Comparison of ENCODE assay signal across 15 cellular contexts in the genomic region with DNA sequence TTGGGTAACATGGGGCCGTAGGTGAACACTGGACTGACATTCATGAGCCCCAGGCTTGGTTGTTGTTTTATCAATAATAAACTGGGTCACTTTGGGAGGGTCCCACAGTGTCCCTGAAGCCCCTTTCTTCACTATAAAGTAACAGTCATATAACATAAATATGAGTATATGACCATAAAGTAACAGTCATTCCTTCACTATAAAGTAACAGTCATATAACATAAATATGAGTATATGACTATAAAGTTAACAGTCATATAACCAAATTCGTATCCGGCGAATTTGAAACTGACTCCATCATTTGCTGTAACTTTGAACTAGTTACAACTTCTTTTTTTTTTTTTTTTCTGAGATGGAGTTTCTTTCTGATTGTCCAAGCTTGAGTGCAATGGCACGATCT.
DNase-seq lines count a peak whose midpoint lies in the region; ATAC-seq and TF ChIP-seq lines count a peak whose summit lies in the region.
"Had no signal": no experiment of that assay in that cellular context is flagged by ENCODE, and none has a peak within 500 bp of the region (broad histone marks: within the 10 kb centered on the region; RNA-seq: fewer than 3 reads in every experiment).

No MANE protein-coding gene starts in this region.

- CTCF ChIA-PET in activated naive CD4-positive, alpha-beta T cell treated with anti-CD3 and anti-CD28 coated beads for 36 hours (lab: Charles Lee): interaction anchor here (0.6 kb wide), 1 partner anchor 710 kb away, joined by 3 read pairs; no protein-coding TSS in a partner anchor
- CTCF ChIA-PET in SK-N-SH (lab: Yijun Ruan, JAX): interaction anchor here (1.0 to 8.1 kb wide), 2 partner anchors 17 to 18 kb away, joined by 3 to 40 read pairs; no protein-coding TSS in a partner anchor

- H3K4me1 Mint-ChIP-seq in activated naive CD4-positive, alpha-beta T cell treated with anti-CD3 and anti-CD28 coated beads for 36 hours (ENCODE audit: low read depth): no peaks in the 10 kb centered on the region
- no peaks in the 10 kb centered on the region for H3K4me1 Mint-ChIP-seq in activated T-helper 17 cell treated with anti-CD3 and anti-CD28 coated beads, Interleukin-2, amount 50 U/mL, for 72 hours

- no peaks in the 10 kb centered on the region for H3F3A ChIP-seq in SK-N-SH (replicated peaks; ENCODE audit: insufficient read depth)

- intact Hi-C loops in activated naive CD4-positive, alpha-beta T cell treated with anti-CD3 and anti-CD28 coated beads for 36 hours (cut with micrococcal nuclease): no loop called here
- intact Hi-C loops in left colon (cut with DNase I, micrococcal nuclease): no loop called here

- H3K36me3 ChIP-seq in SK-N-SH (replicated peaks in 1 of 2; ENCODE audit: control insufficient read depth in 1 of 2, insufficient read depth in 2 of 2, low read length in 1 of 2): no peaks in the 10 kb centered on the region

- peak; percentile 64 for ATAC-seq in activated T-helper 17 cell treated with anti-CD3 and anti-CD28 coated beads, Interleukin-2, amount 50 U/mL, for 72 hours (replicated peaks)
- ATAC-seq in left colon: peak; percentile 48
- ATAC-seq in GM18519 (IDR thresholded peaks at IDR 0.05; ENCODE audit: low FRiP score, unreplicated experiment): no peak

- H3K27ac Mint-ChIP-seq in activated naive CD4-positive, alpha-beta T cell treated with anti-CD3 and anti-CD28 coated beads for 36 hours: no peak overlapping the region
- H3K27ac Mint-ChIP-seq in activated T-helper 17 cell treated with anti-CD3 and anti-CD28 coated beads, Interleukin-2, amount 50 U/mL, for 72 hours: peak overlapping the region; percentile 12
- H3K27ac Mint-ChIP-seq: CD4-positive, alpha-beta memory T cell had no signal

- H3K9me3 ChIP-seq in SK-N-SH: no peaks in the 10 kb centered on the region

- WGBS in SK-N-SH (ENCODE audit: low lambda C conversion rate): 78% methylated on average over 5 of the region's 5 CpGs

- no peak overlapping the region for H3K4me3 Mint-ChIP-seq in activated naive CD4-positive, alpha-beta T cell treated with anti-CD3 and anti-CD28 coated beads for 36 hours
- H3K4me3 Mint-ChIP-seq in activated T-helper 17 cell treated with anti-CD3 and anti-CD28 coated beads, Interleukin-2, amount 50 U/mL, for 72 hours: no peak overlapping the region
- H3K4me3 Mint-ChIP-seq: CD4-positive, alpha-beta memory T cell had no signal

- H2AFZ ChIP-seq in SK-N-SH (ENCODE audit: low read depth): no peak overlapping the region
- H2AFZ ChIP-seq: GM23248 had no signal

- H3K4me2 ChIP-seq in SK-N-SH: no peak overlapping the region

- DNase-seq in activated naive CD4-positive, alpha-beta T cell treated with anti-CD3 and anti-CD28 coated beads for 36 hours: peak; percentile 12
- no peak for DNase-seq in activated naive CD4-positive, alpha-beta T cell treated with anti-CD3 and anti-CD28 coated beads, Interleukin-2, amount 50 U/mL, for 16 hours
- DNase-seq in left colon: no peak
- DNase-seq in SK-N-SH: no peak
- DNase-seq: C1 segment of cervical spinal cord; Calu3; CD4-positive, alpha-beta memory T cell; COR-L47; DMS53; DND-41; GM23248; H7; HCEC 1CT had no signal

- TF ChIP-seq CTCF in SK-N-SH (IDR thresholded peaks at IDR 0.05): no peak

- no peak overlapping the region for H3K27ac ChIP-seq in SK-N-SH (ENCODE audit: low read depth in 2 of 2, low read length in 1 of 2)
- H3K27ac ChIP-seq: GM23248 had no signal

- no peaks in the 10 kb centered on the region for H3K27me3 Mint-ChIP-seq in activated naive CD4-positive, alpha-beta T cell treated with anti-CD3 and anti-CD28 coated beads for 36 hours (ENCODE audit: low read depth)
- H3K27me3 Mint-ChIP-seq in activated T-helper 17 cell treated with anti-CD3 and anti-CD28 coated beads, Interleukin-2, amount 50 U/mL, for 72 hours: peaks cover 6% of the 10 kb centered on the region

- no peaks in the 10 kb centered on the region for H3K9me3 Mint-ChIP-seq in activated naive CD4-positive, alpha-beta T cell treated with anti-CD3 and anti-CD28 coated beads for 36 hours
- H3K9me3 Mint-ChIP-seq in activated T-helper 17 cell treated with anti-CD3 and anti-CD28 coated beads, Interleukin-2, amount 50 U/mL, for 72 hours: no peaks in the 10 kb centered on the region
- H3K9me3 Mint-ChIP-seq: CD4-positive, alpha-beta memory T cell had no signal

- no peak overlapping the region for H3K9ac ChIP-seq in SK-N-SH
- H3K9ac ChIP-seq: GM23248 had no signal

- H3K9me2 ChIP-seq in SK-N-SH: no peaks in the 10 kb centered on the region

- no peaks in the 10 kb centered on the region for H3K4me1 ChIP-seq in SK-N-SH (ENCODE audit: control insufficient read depth in 1 of 2, insufficient read depth in 2 of 2, low read depth in 1 of 2, low read length in 1 of 2)

- no peak for TF ChIP-seq EP300 in SK-N-SH (IDR thresholded peaks at IDR 0.05; ENCODE audit: borderline replicate concordance in 1 of 2, low read depth in 1 of 2, low read length in 1 of 2)

- POLR2A ChIA-PET in SK-N-SH (lab: Yijun Ruan, JAX): no interaction called here

- H3K27me3 ChIP-seq in SK-N-SH (ENCODE audit: insufficient read depth): no peaks in the 10 kb centered on the region

- H4K20me1 ChIP-seq in SK-N-SH (ENCODE audit: insufficient read depth): no peaks in the 10 kb centered on the region

- H3K79me2 ChIP-seq in SK-N-SH (ENCODE audit: insufficient read depth): no peaks in the 10 kb centered on the region

- no peaks in the 10 kb centered on the region for H3K36me3 Mint-ChIP-seq in activated naive CD4-positive, alpha-beta T cell treated with anti-CD3 and anti-CD28 coated beads for 36 hours (ENCODE audit: low read depth)
- H3K36me3 Mint-ChIP-seq in activated T-helper 17 cell treated with anti-CD3 and anti-CD28 coated beads, Interleukin-2, amount 50 U/mL, for 72 hours (ENCODE audit: low read depth): no peaks in the 10 kb centered on the region
- H3K36me3 Mint-ChIP-seq: CD4-positive, alpha-beta memory T cell had no signal

- H3K4me3 ChIP-seq in SK-N-SH (ENCODE audit: low read depth in 2 of 2, low read length in 1 of 2): no peak overlapping the region
- H3K4me3 ChIP-seq: GM23248 had no signal

- no peak for TF ChIP-seq RAD21 in SK-N-SH (IDR thresholded peaks at IDR 0.05; ENCODE audit: low read length)

TF ChIP-seq in SK-N-SH, 30 proteins besides CTCF, POLR2A, EP300 and RAD21:
- TF ChIP-seq RCOR1 (IDR thresholded peaks at IDR 0.05; ENCODE audit: low read length) (no peak), ELF1 (IDR thresholded peaks at IDR 0.05) (no peak), GABPA (IDR thresholded peaks at IDR 0.05; ENCODE audit: low read depth) (no peak), SMC3 (IDR thresholded peaks at IDR 0.05; ENCODE audit: low read depth, low read length) (no peak), SIN3A (IDR thresholded peaks at IDR 0.05; ENCODE audit: borderline replicate concordance, low read depth, low read length) (no peak), MXI1 (IDR thresholded peaks at IDR 0.05; ENCODE audit: low read depth, low read length) (no peak), MEF2A (IDR thresholded peaks at IDR 0.05; ENCODE audit: borderline replicate concordance, low read depth) (no peak), CHD2 (IDR thresholded peaks at IDR 0.05; ENCODE audit: low read length, partially characterized antibody) (no peak), MAX (IDR thresholded peaks at IDR 0.05; ENCODE audit: low read depth) (no peak), EZH2phosphoT487 (IDR thresholded peaks at IDR 0.05; ENCODE audit: borderline replicate concordance, low read depth) (no peak), NFIC (IDR thresholded peaks at IDR 0.05; ENCODE audit: borderline replicate concordance) (no peak), NRF1 (IDR thresholded peaks at IDR 0.05; ENCODE audit: low read depth, low read length) (no peak), JUND (IDR thresholded peaks at IDR 0.05) (no peak), TCF12 (IDR thresholded peaks at IDR 0.05) (no peak)
- TF ChIP-seq, protein P1, sequence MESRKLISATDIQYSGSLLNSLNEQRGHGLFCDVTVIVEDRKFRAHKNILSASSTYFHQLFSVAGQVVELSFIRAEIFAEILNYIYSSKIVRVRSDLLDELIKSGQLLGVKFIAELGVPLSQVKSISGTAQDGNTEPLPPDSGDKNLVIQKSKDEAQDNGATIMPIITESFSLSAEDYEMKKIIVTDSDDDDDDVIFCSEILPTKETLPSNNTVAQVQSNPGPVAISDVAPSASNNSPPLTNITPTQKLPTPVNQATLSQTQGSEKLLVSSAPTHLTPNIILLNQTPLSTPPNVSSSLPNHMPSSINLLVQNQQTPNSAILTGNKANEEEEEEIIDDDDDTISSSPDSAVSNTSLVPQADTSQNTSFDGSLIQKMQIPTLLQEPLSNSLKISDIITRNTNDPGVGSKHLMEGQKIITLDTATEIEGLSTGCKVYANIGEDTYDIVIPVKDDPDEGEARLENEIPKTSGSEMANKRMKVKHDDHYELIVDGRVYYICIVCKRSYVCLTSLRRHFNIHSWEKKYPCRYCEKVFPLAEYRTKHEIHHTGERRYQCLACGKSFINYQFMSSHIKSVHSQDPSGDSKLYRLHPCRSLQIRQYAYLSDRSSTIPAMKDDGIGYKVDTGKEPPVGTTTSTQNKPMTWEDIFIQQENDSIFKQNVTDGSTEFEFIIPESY (IDR thresholded peaks at IDR 0.05; ENCODE audit: borderline replicate concordance, low read depth): no peak
- TF ChIP-seq, protein P2, sequence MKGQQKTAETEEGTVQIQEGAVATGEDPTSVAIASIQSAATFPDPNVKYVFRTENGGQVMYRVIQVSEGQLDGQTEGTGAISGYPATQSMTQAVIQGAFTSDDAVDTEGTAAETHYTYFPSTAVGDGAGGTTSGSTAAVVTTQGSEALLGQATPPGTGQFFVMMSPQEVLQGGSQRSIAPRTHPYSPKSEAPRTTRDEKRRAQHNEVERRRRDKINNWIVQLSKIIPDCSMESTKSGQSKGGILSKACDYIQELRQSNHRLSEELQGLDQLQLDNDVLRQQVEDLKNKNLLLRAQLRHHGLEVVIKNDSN (IDR thresholded peaks at IDR 0.05; ENCODE audit: borderline replicate concordance, low read depth): no peak
- TF ChIP-seq, protein P3, sequence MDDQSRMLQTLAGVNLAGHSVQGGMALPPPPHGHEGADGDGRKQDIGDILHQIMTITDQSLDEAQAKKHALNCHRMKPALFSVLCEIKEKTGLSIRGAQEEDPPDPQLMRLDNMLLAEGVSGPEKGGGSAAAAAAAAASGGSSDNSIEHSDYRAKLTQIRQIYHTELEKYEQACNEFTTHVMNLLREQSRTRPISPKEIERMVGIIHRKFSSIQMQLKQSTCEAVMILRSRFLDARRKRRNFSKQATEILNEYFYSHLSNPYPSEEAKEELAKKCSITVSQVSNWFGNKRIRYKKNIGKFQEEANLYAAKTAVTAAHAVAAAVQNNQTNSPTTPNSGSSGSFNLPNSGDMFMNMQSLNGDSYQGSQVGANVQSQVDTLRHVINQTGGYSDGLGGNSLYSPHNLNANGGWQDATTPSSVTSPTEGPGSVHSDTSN (IDR thresholded peaks at IDR 0.05): no peak
